ENCODE assay signal across 1 cellular context in the genomic region with DNA sequence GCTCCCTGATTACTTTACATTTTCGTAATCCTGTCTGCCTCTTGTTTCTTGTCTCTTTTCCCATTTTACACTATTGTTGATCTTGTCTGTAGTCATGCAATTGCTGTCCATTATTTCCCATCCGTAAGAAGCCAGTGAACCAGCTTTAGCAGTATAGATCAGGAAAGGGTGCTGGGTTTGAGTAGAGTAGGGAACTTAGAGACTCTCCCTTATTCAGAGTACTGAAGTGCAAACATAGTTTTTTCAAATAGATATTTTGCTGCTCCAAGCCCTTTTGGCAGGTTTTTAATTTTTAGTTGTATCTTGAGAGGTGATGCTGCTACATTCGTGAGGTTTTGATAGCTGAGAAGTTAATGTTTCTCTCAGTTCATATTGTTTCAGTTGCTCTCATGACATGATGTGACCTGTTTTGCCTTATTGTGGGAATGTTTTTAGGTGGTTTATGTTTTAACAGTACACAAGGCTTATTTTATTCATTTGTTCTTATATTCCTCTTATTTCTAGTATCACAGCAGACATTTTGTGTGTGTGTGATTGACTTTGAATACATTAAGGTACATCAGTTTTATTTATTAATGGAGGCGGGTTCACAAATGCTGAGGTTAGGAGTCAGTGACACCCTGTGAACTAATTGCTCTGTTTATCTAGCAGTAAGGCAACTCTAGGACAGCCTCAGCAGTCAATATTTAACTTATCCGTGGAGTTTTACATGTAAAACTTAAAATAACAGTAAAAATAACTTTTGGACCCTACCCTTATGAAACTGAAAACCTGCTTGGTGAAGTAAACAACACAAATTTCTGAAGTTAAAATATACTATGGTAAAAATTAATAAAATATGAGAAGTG.
TF ChIP-seq lines count a peak whose summit lies in the region.

No MANE protein-coding gene starts in this region.

TF ChIP-seq in HepG2, 621 proteins besides CTCF, POLR2A, EP300 and RAD21 (continued from another document and continues in another):
- TF ChIP-seq, protein P1, sequence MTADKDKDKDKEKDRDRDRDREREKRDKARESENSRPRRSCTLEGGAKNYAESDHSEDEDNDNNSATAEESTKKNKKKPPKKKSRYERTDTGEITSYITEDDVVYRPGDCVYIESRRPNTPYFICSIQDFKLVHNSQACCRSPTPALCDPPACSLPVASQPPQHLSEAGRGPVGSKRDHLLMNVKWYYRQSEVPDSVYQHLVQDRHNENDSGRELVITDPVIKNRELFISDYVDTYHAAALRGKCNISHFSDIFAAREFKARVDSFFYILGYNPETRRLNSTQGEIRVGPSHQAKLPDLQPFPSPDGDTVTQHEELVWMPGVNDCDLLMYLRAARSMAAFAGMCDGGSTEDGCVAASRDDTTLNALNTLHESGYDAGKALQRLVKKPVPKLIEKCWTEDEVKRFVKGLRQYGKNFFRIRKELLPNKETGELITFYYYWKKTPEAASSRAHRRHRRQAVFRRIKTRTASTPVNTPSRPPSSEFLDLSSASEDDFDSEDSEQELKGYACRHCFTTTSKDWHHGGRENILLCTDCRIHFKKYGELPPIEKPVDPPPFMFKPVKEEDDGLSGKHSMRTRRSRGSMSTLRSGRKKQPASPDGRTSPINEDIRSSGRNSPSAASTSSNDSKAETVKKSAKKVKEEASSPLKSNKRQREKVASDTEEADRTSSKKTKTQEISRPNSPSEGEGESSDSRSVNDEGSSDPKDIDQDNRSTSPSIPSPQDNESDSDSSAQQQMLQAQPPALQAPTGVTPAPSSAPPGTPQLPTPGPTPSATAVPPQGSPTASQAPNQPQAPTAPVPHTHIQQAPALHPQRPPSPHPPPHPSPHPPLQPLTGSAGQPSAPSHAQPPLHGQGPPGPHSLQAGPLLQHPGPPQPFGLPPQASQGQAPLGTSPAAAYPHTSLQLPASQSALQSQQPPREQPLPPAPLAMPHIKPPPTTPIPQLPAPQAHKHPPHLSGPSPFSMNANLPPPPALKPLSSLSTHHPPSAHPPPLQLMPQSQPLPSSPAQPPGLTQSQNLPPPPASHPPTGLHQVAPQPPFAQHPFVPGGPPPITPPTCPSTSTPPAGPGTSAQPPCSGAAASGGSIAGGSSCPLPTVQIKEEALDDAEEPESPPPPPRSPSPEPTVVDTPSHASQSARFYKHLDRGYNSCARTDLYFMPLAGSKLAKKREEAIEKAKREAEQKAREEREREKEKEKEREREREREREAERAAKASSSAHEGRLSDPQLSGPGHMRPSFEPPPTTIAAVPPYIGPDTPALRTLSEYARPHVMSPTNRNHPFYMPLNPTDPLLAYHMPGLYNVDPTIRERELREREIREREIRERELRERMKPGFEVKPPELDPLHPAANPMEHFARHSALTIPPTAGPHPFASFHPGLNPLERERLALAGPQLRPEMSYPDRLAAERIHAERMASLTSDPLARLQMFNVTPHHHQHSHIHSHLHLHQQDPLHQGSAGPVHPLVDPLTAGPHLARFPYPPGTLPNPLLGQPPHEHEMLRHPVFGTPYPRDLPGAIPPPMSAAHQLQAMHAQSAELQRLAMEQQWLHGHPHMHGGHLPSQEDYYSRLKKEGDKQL (CRISPR knock-in tag; IDR thresholded peaks at IDR 0.05; ENCODE audit: low read depth): no peak
- peak; percentile 36; the same call in 1 of the 2 replicates for TF ChIP-seq FOXJ3 (CRISPR knock-in tag; IDR thresholded peaks at IDR 0.05; ENCODE audit: borderline replicate concordance)
- TF ChIP-seq, protein P2, sequence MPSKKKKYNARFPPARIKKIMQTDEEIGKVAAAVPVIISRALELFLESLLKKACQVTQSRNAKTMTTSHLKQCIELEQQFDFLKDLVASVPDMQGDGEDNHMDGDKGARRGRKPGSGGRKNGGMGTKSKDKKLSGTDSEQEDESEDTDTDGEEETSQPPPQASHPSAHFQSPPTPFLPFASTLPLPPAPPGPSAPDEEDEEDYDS (CRISPR knock-in tag; IDR thresholded peaks at IDR 0.05): 0 out of 2 replicates have a peak, but pooled peaks have one; percentile 8
- TF ChIP-seq, protein P3, sequence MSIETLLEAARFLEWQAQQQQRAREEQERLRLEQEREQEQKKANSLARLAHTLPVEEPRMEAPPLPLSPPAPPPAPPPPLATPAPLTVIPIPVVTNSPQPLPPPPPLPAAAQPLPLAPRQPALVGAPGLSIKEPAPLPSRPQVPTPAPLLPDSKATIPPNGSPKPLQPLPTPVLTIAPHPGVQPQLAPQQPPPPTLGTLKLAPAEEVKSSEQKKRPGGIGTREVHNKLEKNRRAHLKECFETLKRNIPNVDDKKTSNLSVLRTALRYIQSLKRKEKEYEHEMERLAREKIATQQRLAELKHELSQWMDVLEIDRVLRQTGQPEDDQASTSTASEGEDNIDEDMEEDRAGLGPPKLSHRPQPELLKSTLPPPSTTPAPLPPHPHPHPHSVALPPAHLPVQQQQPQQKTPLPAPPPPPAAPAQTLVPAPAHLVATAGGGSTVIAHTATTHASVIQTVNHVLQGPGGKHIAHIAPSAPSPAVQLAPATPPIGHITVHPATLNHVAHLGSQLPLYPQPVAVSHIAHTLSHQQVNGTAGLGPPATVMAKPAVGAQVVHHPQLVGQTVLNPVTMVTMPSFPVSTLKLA (IDR thresholded peaks at IDR 0.05): no peak
- TF ChIP-seq ATRX (CRISPR knock-in tag; IDR thresholded peaks at IDR 0.05; ENCODE audit: borderline replicate concordance): no peak
- no peak for TF ChIP-seq ZMYM2 (CRISPR knock-in tag; IDR thresholded peaks at IDR 0.05)
- TF ChIP-seq POGZ (CRISPR knock-in tag; IDR thresholded peaks at IDR 0.05): 0 out of 2 replicates have a peak, but pooled peaks have one; percentile 10
- TF ChIP-seq LCORL (IDR thresholded peaks at IDR 0.05): no peak
- no peak for TF ChIP-seq LCORL (CRISPR knock-in tag; IDR thresholded peaks at IDR 0.05)
- TF ChIP-seq HNF4G (IDR thresholded peaks at IDR 0.05; ENCODE audit: borderline replicate concordance, low read depth, low read length): no peak
- no peak for TF ChIP-seq HNF4G (CRISPR knock-in tag; IDR thresholded peaks at IDR 0.05; ENCODE audit: borderline replicate concordance, low read depth)
- no peak for TF ChIP-seq DNMT1 (CRISPR knock-in tag; IDR thresholded peaks at IDR 0.05)
- no peak for TF ChIP-seq ZFX (CRISPR knock-in tag; IDR thresholded peaks at IDR 0.05; ENCODE audit: low read depth)
- TF ChIP-seq, protein P4, sequence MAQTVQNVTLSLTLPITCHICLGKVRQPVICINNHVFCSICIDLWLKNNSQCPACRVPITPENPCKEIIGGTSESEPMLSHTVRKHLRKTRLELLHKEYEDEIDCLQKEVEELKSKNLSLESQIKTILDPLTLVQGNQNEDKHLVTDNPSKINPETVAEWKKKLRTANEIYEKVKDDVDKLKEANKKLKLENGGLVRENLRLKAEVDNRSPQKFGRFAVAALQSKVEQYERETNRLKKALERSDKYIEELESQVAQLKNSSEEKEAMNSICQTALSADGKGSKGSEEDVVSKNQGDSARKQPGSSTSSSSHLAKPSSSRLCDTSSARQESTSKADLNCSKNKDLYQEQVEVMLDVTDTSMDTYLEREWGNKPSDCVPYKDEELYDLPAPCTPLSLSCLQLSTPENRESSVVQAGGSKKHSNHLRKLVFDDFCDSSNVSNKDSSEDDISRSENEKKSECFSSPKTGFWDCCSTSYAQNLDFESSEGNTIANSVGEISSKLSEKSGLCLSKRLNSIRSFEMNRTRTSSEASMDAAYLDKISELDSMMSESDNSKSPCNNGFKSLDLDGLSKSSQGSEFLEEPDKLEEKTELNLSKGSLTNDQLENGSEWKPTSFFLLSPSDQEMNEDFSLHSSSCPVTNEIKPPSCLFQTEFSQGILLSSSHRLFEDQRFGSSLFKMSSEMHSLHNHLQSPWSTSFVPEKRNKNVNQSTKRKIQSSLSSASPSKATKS (CRISPR knock-in tag; IDR thresholded peaks at IDR 0.05): 0 out of 2 replicates have a peak, but pooled peaks have one; percentile 37
- no peak for TF ChIP-seq ZNF703 (CRISPR knock-in tag; IDR thresholded peaks at IDR 0.05; ENCODE audit: borderline replicate concordance)
- TF ChIP-seq ZNF674 (CRISPR knock-in tag; IDR thresholded peaks at IDR 0.05; ENCODE audit: low read depth): no peak
- TF ChIP-seq, protein P5, sequence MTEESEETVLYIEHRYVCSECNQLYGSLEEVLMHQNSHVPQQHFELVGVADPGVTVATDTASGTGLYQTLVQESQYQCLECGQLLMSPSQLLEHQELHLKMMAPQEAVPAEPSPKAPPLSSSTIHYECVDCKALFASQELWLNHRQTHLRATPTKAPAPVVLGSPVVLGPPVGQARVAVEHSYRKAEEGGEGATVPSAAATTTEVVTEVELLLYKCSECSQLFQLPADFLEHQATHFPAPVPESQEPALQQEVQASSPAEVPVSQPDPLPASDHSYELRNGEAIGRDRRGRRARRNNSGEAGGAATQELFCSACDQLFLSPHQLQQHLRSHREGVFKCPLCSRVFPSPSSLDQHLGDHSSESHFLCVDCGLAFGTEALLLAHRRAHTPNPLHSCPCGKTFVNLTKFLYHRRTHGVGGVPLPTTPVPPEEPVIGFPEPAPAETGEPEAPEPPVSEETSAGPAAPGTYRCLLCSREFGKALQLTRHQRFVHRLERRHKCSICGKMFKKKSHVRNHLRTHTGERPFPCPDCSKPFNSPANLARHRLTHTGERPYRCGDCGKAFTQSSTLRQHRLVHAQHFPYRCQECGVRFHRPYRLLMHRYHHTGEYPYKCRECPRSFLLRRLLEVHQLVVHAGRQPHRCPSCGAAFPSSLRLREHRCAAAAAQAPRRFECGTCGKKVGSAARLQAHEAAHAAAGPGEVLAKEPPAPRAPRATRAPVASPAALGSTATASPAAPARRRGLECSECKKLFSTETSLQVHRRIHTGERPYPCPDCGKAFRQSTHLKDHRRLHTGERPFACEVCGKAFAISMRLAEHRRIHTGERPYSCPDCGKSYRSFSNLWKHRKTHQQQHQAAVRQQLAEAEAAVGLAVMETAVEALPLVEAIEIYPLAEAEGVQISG (CRISPR knock-in tag; IDR thresholded peaks at IDR 0.05): no peak
- no peak for TF ChIP-seq PLRG1 (conservative IDR thresholded peaks at IDR 0.05)
- TF ChIP-seq SYNCRIP (IDR thresholded peaks at IDR 0.05; ENCODE audit: insufficient read depth, low read depth, low read length): no peak
- TF ChIP-seq NR2C2 (CRISPR knock-in tag; IDR thresholded peaks at IDR 0.05; ENCODE audit: borderline replicate concordance): 0 out of 2 replicates have a peak, but pooled peaks have one; percentile 35
- no peak for TF ChIP-seq RBFOX2 (IDR thresholded peaks at IDR 0.05; ENCODE audit: low read depth, low read length)
- 0 out of 2 replicates have a peak, but pooled peaks have one; percentile 39 for TF ChIP-seq ZNF878 (CRISPR knock-in tag; IDR thresholded peaks at IDR 0.05)
- no peak for TF ChIP-seq SRY (CRISPR knock-in tag; IDR thresholded peaks at IDR 0.05)
- no peak for TF ChIP-seq THYN1 (CRISPR knock-in tag; IDR thresholded peaks at IDR 0.05; ENCODE audit: borderline replicate concordance, low read depth)
- no peak for TF ChIP-seq ETV5 (CRISPR knock-in tag; IDR thresholded peaks at IDR 0.05; ENCODE audit: borderline replicate concordance)
- TF ChIP-seq, protein P6, sequence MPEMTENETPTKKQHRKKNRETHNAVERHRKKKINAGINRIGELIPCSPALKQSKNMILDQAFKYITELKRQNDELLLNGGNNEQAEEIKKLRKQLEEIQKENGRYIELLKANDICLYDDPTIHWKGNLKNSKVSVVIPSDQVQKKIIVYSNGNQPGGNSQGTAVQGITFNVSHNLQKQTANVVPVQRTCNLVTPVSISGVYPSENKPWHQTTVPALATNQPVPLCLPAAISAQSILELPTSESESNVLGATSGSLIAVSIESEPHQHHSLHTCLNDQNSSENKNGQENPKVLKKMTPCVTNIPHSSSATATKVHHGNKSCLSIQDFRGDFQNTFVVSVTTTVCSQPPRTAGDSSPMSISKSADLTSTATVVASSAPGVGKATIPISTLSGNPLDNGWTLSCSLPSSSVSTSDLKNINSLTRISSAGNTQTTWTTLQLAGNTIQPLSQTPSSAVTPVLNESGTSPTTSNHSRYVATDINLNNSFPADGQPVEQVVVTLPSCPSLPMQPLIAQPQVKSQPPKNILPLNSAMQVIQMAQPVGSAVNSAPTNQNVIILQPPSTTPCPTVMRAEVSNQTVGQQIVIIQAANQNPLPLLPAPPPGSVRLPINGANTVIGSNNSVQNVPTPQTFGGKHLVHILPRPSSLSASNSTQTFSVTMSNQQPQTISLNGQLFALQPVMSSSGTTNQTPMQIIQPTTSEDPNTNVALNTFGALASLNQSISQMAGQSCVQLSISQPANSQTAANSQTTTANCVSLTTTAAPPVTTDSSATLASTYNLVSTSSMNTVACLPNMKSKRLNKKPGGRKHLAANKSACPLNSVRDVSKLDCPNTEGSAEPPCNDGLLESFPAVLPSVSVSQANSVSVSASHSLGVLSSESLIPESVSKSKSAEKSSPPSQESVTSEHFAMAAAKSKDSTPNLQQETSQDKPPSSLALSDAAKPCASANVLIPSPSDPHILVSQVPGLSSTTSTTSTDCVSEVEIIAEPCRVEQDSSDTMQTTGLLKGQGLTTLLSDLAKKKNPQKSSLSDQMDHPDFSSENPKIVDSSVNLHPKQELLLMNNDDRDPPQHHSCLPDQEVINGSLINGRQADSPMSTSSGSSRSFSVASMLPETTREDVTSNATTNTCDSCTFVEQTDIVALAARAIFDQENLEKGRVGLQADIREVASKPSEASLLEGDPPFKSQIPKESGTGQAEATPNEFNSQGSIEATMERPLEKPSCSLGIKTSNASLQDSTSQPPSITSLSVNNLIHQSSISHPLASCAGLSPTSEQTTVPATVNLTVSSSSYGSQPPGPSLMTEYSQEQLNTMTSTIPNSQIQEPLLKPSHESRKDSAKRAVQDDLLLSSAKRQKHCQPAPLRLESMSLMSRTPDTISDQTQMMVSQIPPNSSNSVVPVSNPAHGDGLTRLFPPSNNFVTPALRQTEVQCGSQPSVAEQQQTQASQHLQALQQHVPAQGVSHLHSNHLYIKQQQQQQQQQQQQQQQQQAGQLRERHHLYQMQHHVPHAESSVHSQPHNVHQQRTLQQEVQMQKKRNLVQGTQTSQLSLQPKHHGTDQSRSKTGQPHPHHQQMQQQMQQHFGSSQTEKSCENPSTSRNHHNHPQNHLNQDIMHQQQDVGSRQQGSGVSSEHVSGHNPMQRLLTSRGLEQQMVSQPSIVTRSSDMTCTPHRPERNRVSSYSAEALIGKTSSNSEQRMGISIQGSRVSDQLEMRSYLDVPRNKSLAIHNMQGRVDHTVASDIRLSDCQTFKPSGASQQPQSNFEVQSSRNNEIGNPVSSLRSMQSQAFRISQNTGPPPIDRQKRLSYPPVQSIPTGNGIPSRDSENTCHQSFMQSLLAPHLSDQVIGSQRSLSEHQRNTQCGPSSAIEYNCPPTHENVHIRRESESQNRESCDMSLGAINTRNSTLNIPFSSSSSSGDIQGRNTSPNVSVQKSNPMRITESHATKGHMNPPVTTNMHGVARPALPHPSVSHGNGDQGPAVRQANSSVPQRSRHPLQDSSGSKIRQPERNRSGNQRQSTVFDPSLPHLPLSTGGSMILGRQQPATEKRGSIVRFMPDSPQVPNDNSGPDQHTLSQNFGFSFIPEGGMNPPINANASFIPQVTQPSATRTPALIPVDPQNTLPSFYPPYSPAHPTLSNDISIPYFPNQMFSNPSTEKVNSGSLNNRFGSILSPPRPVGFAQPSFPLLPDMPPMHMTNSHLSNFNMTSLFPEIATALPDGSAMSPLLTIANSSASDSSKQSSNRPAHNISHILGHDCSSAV (CRISPR knock-in tag; IDR thresholded peaks at IDR 0.05; ENCODE audit: borderline replicate concordance): no peak
- TF ChIP-seq SOX13 (IDR thresholded peaks at IDR 0.05): no peak
- TF ChIP-seq SOX13 (CRISPR knock-in tag; conservative IDR thresholded peaks at IDR 0.05 in 1 of 2, IDR thresholded peaks at IDR 0.05 in 1 of 2): peak in 1 of 2 experiments; percentile 42; a peak in 1 of 4 replicates
- TF ChIP-seq PHF21A (CRISPR knock-in tag; IDR thresholded peaks at IDR 0.05): no peak
- TF ChIP-seq ZNF224 (CRISPR knock-in tag; IDR thresholded peaks at IDR 0.05): no peak
- no peak for TF ChIP-seq ZFP36 (IDR thresholded peaks at IDR 0.05; ENCODE audit: borderline replicate concordance, low read depth, low read length, partially characterized antibody)
